28 cellular contexts compared by ENCODE assay signal in genomic region chr9:25648116-25648515, GRCh38. TPM values are rescaled to one million over a fixed set of nuclear protein-coding genes. Genes with fewer than 3 reads are reported as not detected.
"Had no signal": no experiment of that assay in that cellular context is flagged by ENCODE, and none has a peak within 500 bp of the region (broad histone marks: within the 10 kb centered on the region; RNA-seq: fewer than 3 reads in every experiment).

No MANE protein-coding gene starts in this region.

- H3K27ac Mint-ChIP-seq: activated CD8-positive, alpha-beta T cell treated with anti-CD3 and anti-CD28 coated beads, Interleukin-2, amount 10 ng/mL, durations not matched to agents 7 days and 5 days; activated naive CD4-positive, alpha-beta T cell treated with anti-CD3 and anti-CD28 coated beads, Interleukin-2, amount 50 U/mL, for 72 hours; brain; T-helper 1 cell treated with Interleukin-12 subunit alpha and Interleukin-12 subunit beta and Interleukin-4 antibody, amounts not matched to agents 30 μg/mL and 1 μg/mL, for 36 hours; WTC11 had no signal

- H3K4me3 ChIP-seq: SJSA1 had no signal

- H3K27me3 Mint-ChIP-seq: brain; central memory CD8-positive, alpha-beta T cell had no signal

- ATAC-seq: activated CD8-positive, alpha-beta T cell treated with anti-CD3 and anti-CD28 coated beads, Interleukin-2, amount 10 ng/mL, durations not matched to agents 7 days and 5 days; activated naive CD4-positive, alpha-beta T cell treated with anti-CD3 and anti-CD28 coated beads, Interleukin-2, amount 50 U/mL, for 72 hours; PC-3; SK-N-SH treated with all-trans-retinoic acid at 6 μM for 48 hours; WTC11 had no signal

- H3K4me3 Mint-ChIP-seq: activated CD8-positive, alpha-beta T cell treated with anti-CD3 and anti-CD28 coated beads, Interleukin-2, amount 10 ng/mL, durations not matched to agents 7 days and 5 days; brain; central memory CD8-positive, alpha-beta T cell; T-helper 1 cell treated with Interleukin-12 subunit alpha and Interleukin-12 subunit beta and Interleukin-4 antibody, amounts not matched to agents 30 μg/mL and 1 μg/mL, for 36 hours; WTC11 had no signal

- FAIRE-seq: astrocyte, RCC 7860 had no signal

- H3K9me3 ChIP-seq: SJSA1 had no signal

- H3K36me3 ChIP-seq: SJSA1 had no signal

- H3K36me3 Mint-ChIP-seq: brain, WTC11 had no signal

- DNase-seq: activated CD4-positive, alpha-beta T cell treated with anti-CD3 and anti-CD28 coated beads for 48 hours; activated CD4-positive, alpha-beta T cell treated with anti-CD3 and anti-CD28 coated beads, Interleukin-2, amount 50 U/mL, for 4 hours; activated CD4-positive, CD25-positive, alpha-beta regulatory T cell treated with anti-CD3 and anti-CD28 coated beads, Interleukin-2, amount 50 U/mL, for 72 hours; activated CD8-positive, alpha-beta memory T cell treated with anti-CD3 and anti-CD28 coated beads, Interleukin-2, amount 50 U/mL, for 48 hours; activated CD8-positive, alpha-beta T cell treated with anti-CD3 and anti-CD28 coated beads, Interleukin-2, amount 10 ng/mL, durations not matched to agents 7 days and 5 days; activated effector memory CD4-positive, alpha-beta T cell treated with Interleukin-2 at 50 U/mL for 16 hours; activated naive CD4-positive, alpha-beta T cell treated with Interleukin-2 at 50 U/mL for 16 hours; activated T-cell treated with anti-CD3 and anti-CD28 coated beads, Interleukin-2, amount 50 U/mL, for 1 hour; amygdala; Karpas-422; NCI-H1105 treated with DMSO at 0.1 percent for 48 hours; NCI-H1436 treated with DMSO at 0.1 percent for 48 hours; NCI-H187; NCI-H2081 treated with DMSO at 0.1 percent for 48 hours; NCI-H446; NCI-H526; NCI-H774; PC-3; SHP77 had no signal

- H3K27me3 ChIP-seq: SJSA1 had no signal

- H3K27ac ChIP-seq: SJSA1 had no signal

- H3K4me1 ChIP-seq: SJSA1 had no signal

- H3K9me3 Mint-ChIP-seq: brain had no signal

- H3K4me1 Mint-ChIP-seq: brain; central memory CD8-positive, alpha-beta T cell; WTC11 had no signal

RNA-seq across cellular contexts. Expression of gene TUSC1, which starts 30.1 kb away (rescaled TPM):
- total RNA-seq: SJSA1 had no signal
